In the genomic region with DNA sequence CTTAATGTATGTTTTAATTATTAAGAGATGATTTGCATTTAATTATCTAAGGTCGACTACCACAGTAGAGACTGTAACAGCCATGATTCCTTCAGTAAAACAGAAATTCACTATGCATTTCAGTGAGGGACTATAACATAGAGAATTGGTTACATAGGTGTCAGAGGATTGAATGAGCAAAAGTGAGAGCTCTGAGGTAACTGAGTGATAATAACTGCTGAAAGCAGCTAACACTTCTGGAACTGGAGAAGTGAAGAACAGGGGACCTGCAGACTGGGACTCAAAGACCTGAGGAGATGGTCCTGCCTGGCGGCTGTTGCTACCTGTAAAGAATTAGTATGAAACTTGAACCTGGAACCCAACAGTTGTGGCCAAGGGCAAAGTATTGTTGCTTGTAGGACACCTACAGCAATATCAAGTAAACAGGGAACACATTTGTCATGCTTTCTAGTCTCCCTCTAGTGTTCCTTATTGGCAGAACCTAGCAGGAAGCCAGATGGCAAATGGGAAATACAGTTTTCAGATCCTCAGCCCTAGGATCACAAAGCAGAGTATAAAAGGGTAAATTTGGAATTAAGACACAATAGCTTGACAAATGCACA, we compare ENCODE assay signal across 8 cellular contexts.
DNase-seq lines count a peak whose midpoint lies in the region; ATAC-seq and TF ChIP-seq lines count a peak whose summit lies in the region.

No MANE protein-coding gene starts in this region.

- ATAC-seq in GM21515 (IDR thresholded peaks at IDR 0.05; ENCODE audit: unreplicated experiment) (peak; percentile 76), Panc1 (peak; percentile 96), psoas muscle (peak; percentile 49 to 78 (median 58)), HG03135 (IDR thresholded peaks at IDR 0.05; ENCODE audit: unreplicated experiment) (no peak)

- TF ChIP-seq CTCF in Panc1 (IDR thresholded peaks at IDR 0.05), result peak; percentile 81
- TF ChIP-seq CTCF in fibroblast of mammary gland (conservative IDR thresholded peaks at IDR 0.05; ENCODE audit: control insufficient read depth, insufficient read depth, low read depth, low read length), result peak; percentile 71
- TF ChIP-seq CTCF in psoas muscle (IDR thresholded peaks at IDR 0.05), result peak; percentile 54
- peak in 1 of 3 experiments; percentile 31 for TF ChIP-seq CTCF in ascending aorta (IDR thresholded peaks at IDR 0.05)

- POLR2A ChIA-PET in Panc1 (lab: Charles Lee), result no interaction called here

- CTCF ChIA-PET in Panc1 (lab: Charles Lee), result interaction anchor here (0.5 to 1.0 kb wide), 2 partner anchors 90 to 244 kb away, joined by 6 to 14 read pairs; no protein-coding TSS in a partner anchor

- DNase-seq in ELR (ENCODE audit: low read depth) (peak; percentile 58), HT1080 (ENCODE audit: low read depth) (peak; percentile 26), Panc1 (ENCODE audit: low read depth, low spot score) (peak; percentile 47), fibroblast of mammary gland (ENCODE audit: low read depth) (peak; percentile 50), psoas muscle (no peak), ascending aorta (ENCODE audit: low spot score in 2 of 2) (no peak)

- H3K27ac ChIP-seq in Panc1 (ENCODE audit: low read length) (no peak overlapping the region), psoas muscle (no peak overlapping the region), ascending aorta (no peak overlapping the region)

- H3K36me3 ChIP-seq in Panc1 (ENCODE audit: control insufficient read depth, insufficient read depth, low read length) (no peaks in the 10 kb centered on the region), psoas muscle (ENCODE audit: insufficient read depth in 1 of 2, low read depth in 1 of 2) (no peaks in the 10 kb centered on the region), ascending aorta (no peaks in the 10 kb centered on the region)

- H3K9me3 ChIP-seq in Panc1 (ENCODE audit: control insufficient read depth, insufficient read depth, low read depth, low read length), result no peaks in the 10 kb centered on the region
- no peaks in the 10 kb centered on the region for H3K9me3 ChIP-seq in psoas muscle
- no peaks in the 10 kb centered on the region for H3K9me3 ChIP-seq in ascending aorta

- WGBS in psoas muscle, 3 donors, result 83 to 88% (median 85%) methylated on average over 2 of the region's 2 CpGs

- H3K4me3 ChIP-seq in Panc1 (ENCODE audit: low read depth in 2 of 2, low read length in 2 of 2), result no peak overlapping the region
- H3K4me3 ChIP-seq in fibroblast of mammary gland (ENCODE audit: control insufficient read depth, low read depth, low read length), result no peak overlapping the region
- H3K4me3 ChIP-seq in psoas muscle, result no peak overlapping the region
- no peak overlapping the region for H3K4me3 ChIP-seq in ascending aorta

- H3K27me3 ChIP-seq in Panc1 (ENCODE audit: control insufficient read depth, insufficient read depth, low read length) (no peaks in the 10 kb centered on the region), psoas muscle (ENCODE audit: insufficient read depth in 3 of 3, low read length in 2 of 3) (no peaks in the 10 kb centered on the region), ascending aorta (no peaks in the 10 kb centered on the region)

- in situ Hi-C loops in Panc1 (cut with HindIII; ENCODE audit: low pct_unique_long_range_greater_than_20kb, low sequenced_read_pairs), result no loop called here

- H3K4me1 ChIP-seq in Panc1 (ENCODE audit: control insufficient read depth, insufficient read depth, low read length) (no peaks in the 10 kb centered on the region), psoas muscle (no peaks in the 10 kb centered on the region), ascending aorta (no peaks in the 10 kb centered on the region)

- no TSS peak for BruUV-seq in Panc1 (replicated peaks; lab: Mats Ljungman, UMichigan)

- intact Hi-C loops in Panc1 (cut with micrococcal nuclease; ENCODE audit: unreplicated experiment) (loop anchor here (2.0 to 10.0 kb wide), 2 partner anchors 110 to 192 kb away; a partner anchor contains a TSS), psoas muscle (cut with DNase I) (no loop called here), ascending aorta (cut with DNase I) (no loop called here)

Comparison
In these comparisons a context has a peak if more than half of its experiments do, and no peak if none do; other contexts are left out.
1. DNase-seq: peak in ELR (single experiment), HT1080 (single experiment), Panc1 (single experiment) and fibroblast of mammary gland (single experiment); none in psoas muscle (0 of 2) and ascending aorta (0 of 2).